In genomic region chr4:6235901-6236625, GRCh38 we compare ENCODE assay signal across 1 cellular context.
TF ChIP-seq lines count a peak whose summit lies in the region.

No MANE protein-coding gene starts in this region.

TF ChIP-seq in HepG2, 621 proteins besides CTCF, POLR2A, EP300 and RAD21:
- TF ChIP-seq E2F5 (CRISPR knock-in tag; conservative IDR thresholded peaks at IDR 0.05) (no peak), ZNF24 (IDR thresholded peaks at IDR 0.05) (no peak), E2F1 (CRISPR knock-in tag; IDR thresholded peaks at IDR 0.05) (no peak), ZNF639 (CRISPR knock-in tag; conservative IDR thresholded peaks at IDR 0.05) (no peak), GATAD2A (CRISPR knock-in tag; IDR thresholded peaks at IDR 0.05) (no peak), PRMT3 (CRISPR knock-in tag; IDR thresholded peaks at IDR 0.05; ENCODE audit: borderline replicate concordance, low read depth) (no peak), TRIM22 (IDR thresholded peaks at IDR 0.05) (no peak), SP140L (CRISPR knock-in tag; IDR thresholded peaks at IDR 0.05; ENCODE audit: borderline replicate concordance) (no peak), MYC (CRISPR knock-in tag; IDR thresholded peaks at IDR 0.05; ENCODE audit: borderline replicate concordance) (no peak), SCMH1 (CRISPR knock-in tag; IDR thresholded peaks at IDR 0.05; ENCODE audit: borderline replicate concordance) (no peak), ZNF704 (CRISPR knock-in tag; IDR thresholded peaks at IDR 0.05; ENCODE audit: borderline replicate concordance) (no peak), NPAS2 (CRISPR knock-in tag; IDR thresholded peaks at IDR 0.05; ENCODE audit: borderline replicate concordance) (no peak), ZNF512B (CRISPR knock-in tag; IDR thresholded peaks at IDR 0.05; ENCODE audit: borderline replicate concordance) (no peak), SOX6 (IDR thresholded peaks at IDR 0.05) (no peak), SOX6 (CRISPR knock-in tag; IDR thresholded peaks at IDR 0.05) (no peak), MED13 (CRISPR knock-in tag; IDR thresholded peaks at IDR 0.05) (no peak), RFX5 (IDR thresholded peaks at IDR 0.05; ENCODE audit: low read depth, low read length) (no peak), GMEB1 (CRISPR knock-in tag; IDR thresholded peaks at IDR 0.05; ENCODE audit: borderline replicate concordance) (no peak), RARA (CRISPR knock-in tag; IDR thresholded peaks at IDR 0.05) (no peak), AGO2 (optimal IDR thresholded peaks at IDR 0.05; ENCODE audit: low read depth, low read length) (no peak), ZNF749 (CRISPR knock-in tag; IDR thresholded peaks at IDR 0.05; ENCODE audit: borderline replicate concordance) (no peak)
